Comparison of ENCODE assay signal across 11 cellular contexts in the genomic region with DNA sequence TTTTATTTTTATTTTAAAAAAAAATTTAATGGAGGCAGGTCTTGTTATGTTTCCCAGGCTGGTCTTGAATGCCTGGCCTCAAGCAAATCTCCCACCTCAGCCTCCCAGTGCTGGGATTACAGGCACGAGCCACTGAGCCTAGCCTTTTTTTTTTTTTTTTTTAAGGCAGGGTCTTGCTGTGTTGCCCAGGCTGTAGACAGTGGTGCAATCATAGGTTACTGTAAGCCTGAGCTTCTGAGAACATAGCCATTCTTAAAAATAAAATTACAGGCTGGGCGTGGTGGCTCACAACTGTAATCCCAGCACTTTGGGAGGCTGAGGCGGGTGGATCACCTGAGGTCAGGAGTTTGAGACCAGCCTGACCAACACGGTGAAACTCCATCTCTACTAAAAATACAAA. TPM values are rescaled to one million over a fixed set of nuclear protein-coding genes. Genes with fewer than 3 reads are reported as not detected.
"Had no signal": no experiment of that assay in that cellular context is flagged by ENCODE, and none has a peak within 500 bp of the region (broad histone marks: within the 10 kb centered on the region; RNA-seq: fewer than 3 reads in every experiment).

No MANE protein-coding gene starts in this region.

RNA-seq across cellular contexts. Expression of a gene that starts 14.7 kb away (rescaled TPM):
- total RNA-seq: OCI-LY7, PC-3, PC-9, Right ventricle myocardium inferior, Right ventricle myocardium superior, RPMI7951, SJSA1, SK-MEL-5 had no signal
- polyA plus RNA-seq: SK-N-SH had no signal

RNA-seq across cellular contexts. Expression of a gene that starts 29.9 kb away (rescaled TPM):
- total RNA-seq: PC-3, PC-9, RPMI7951, SJCRH30, SJSA1 had no signal

RNA-seq across cellular contexts. Expression of a gene that starts 36.8 kb away (rescaled TPM):
- total RNA-seq: OCI-LY7, PC-3, PC-9, Right ventricle myocardium inferior, Right ventricle myocardium superior, RPMI7951, SJCRH30, SJSA1, SK-MEL-5, T-cell had no signal
- polyA plus RNA-seq: SK-N-SH had no signal
